ENCODE assay signal across 1 cellular context in the genomic region with DNA sequence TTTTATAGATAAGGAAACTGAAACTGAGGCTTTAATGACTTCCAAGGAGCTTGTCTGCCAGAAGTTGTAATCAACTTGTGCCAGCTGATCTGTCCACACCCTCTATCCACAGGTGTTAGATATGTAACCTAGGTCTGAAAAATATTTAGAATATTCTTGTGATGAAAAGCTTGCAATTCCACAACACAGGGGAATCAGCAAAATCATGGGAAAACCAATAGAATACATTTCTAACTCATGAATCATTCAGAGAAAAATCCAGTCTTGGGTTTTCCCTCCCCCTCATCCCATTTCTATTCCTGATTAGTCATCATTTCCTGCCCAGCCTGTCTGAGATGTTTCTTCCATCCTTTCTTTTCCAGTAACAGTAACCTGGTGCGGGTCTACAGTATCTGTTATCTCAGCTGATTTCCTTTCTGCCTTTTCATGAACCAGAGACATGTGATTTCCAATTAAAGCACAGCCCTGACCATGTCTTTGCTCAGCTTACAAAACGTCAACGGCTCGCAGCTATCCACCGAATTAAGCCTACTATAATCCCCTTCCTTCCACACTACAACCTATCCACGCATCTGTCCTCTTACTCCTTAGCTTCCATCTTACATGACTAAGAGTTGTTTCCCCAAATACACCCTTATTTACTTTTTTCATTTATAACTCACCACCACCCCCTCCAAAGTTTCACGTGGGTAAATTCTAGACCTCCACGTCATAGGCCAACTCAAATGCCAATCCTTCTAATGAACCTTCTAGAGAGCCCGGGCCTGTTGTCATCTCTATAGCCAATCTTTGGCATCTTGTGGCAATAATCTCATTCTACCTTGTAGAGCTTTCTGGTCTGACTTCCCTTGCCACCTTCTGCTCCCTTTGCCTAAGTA.
TF ChIP-seq lines count a peak whose summit lies in the region.

No MANE protein-coding gene starts in this region.

TF ChIP-seq in HCT116, 20 proteins besides CTCF, POLR2A, EP300 and RAD21 (continued from another document):
- TF ChIP-seq MAX (IDR thresholded peaks at IDR 0.05): 0 out of 2 replicates have a peak, but pooled peaks have one; percentile 38
- no peak for TF ChIP-seq EZH2 (IDR thresholded peaks at IDR 0.05)
- peak; percentile 97 for TF ChIP-seq JUND (IDR thresholded peaks at IDR 0.05)
- peak; percentile 88 for TF ChIP-seq SIN3A (IDR thresholded peaks at IDR 0.05; ENCODE audit: low read depth)
- peak; percentile 84 for TF ChIP-seq CBX3 (IDR thresholded peaks at IDR 0.05; ENCODE audit: low read depth)
- TF ChIP-seq ZFX (IDR thresholded peaks at IDR 0.05): no peak
- no peak for TF ChIP-seq YY1 (IDR thresholded peaks at IDR 0.05; ENCODE audit: extremely low read depth, insufficient replicate concordance, low read depth, low read length)
- peak; percentile 38; the same call in 1 of the 2 replicates for TF ChIP-seq CEBPB (IDR thresholded peaks at IDR 0.05; ENCODE audit: low read depth)
- TF ChIP-seq, protein P1, sequence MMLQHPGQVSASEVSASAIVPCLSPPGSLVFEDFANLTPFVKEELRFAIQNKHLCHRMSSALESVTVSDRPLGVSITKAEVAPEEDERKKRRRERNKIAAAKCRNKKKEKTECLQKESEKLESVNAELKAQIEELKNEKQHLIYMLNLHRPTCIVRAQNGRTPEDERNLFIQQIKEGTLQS (IDR thresholded peaks at IDR 0.05): 0 out of 2 replicates have a peak, but pooled peaks have one; percentile 52
